Comparison of ENCODE assay signal across 16 cellular contexts in genomic region chr3:177181418-177181817, GRCh38. TPM values are rescaled to one million over a fixed set of nuclear protein-coding genes. Genes with fewer than 3 reads are reported as not detected.
DNase-seq lines count a peak whose midpoint lies in the region; ATAC-seq and TF ChIP-seq lines count a peak whose summit lies in the region.
"Had no signal": no experiment of that assay in that cellular context is flagged by ENCODE, and none has a peak within 500 bp of the region (broad histone marks: within the 10 kb centered on the region; RNA-seq: fewer than 3 reads in every experiment).

No MANE protein-coding gene starts in this region.

- POLR2A ChIA-PET in RWPE1 (lab: Yijun Ruan, JAX; ENCODE audit: low non-redundant PET): no interaction called here

- H3K27ac Mint-ChIP-seq in endodermal cell: peak overlapping the region; percentile 75
- H3K27ac Mint-ChIP-seq: activated CD8-positive, alpha-beta T cell treated with anti-CD3 and anti-CD28 coated beads, Interleukin-2, amount 10 ng/mL, durations not matched to agents 7 days and 5 days had no signal

- H3K4me1 Mint-ChIP-seq in endodermal cell: peaks cover 38% of the 10 kb centered on the region

- no peak overlapping the region for H3K14ac ChIP-seq in trophoblast cell (ENCODE audit: low read length)

- TF ChIP-seq CTCF in left ventricle myocardium inferior (IDR thresholded peaks at IDR 0.05; ENCODE audit: borderline replicate concordance) (no peak), RWPE1 (conservative IDR thresholded peaks at IDR 0.05; ENCODE audit: low read depth) (no peak), endodermal cell (conservative IDR thresholded peaks at IDR 0.05) (no peak)

- H3K27me3 Mint-ChIP-seq in endodermal cell (ENCODE audit: insufficient read depth): no peaks in the 10 kb centered on the region

- H3K79me1 ChIP-seq in trophoblast cell (ENCODE audit: low read length): no peaks in the 10 kb centered on the region
- peaks cover 1% of the 10 kb centered on the region for H3K79me1 ChIP-seq in mesendoderm (ENCODE audit: low read length)

- H3K36me3 ChIP-seq in left ventricle myocardium inferior (no peaks in the 10 kb centered on the region), endodermal cell (ENCODE audit: control insufficient read depth, insufficient read depth, low read length) (peaks cover 59% of the 10 kb centered on the region), trophoblast cell (ENCODE audit: control insufficient read depth in 1 of 2, insufficient read depth in 2 of 2, low read length in 2 of 2) (peaks cover 0 to 4% of the 10 kb centered on the region in 2 experiments), mesendoderm (ENCODE audit: control insufficient read depth, insufficient read depth, low read length) (no peaks in the 10 kb centered on the region)
- H3K36me3 ChIP-seq: gastroesophageal sphincter, thoracic aorta had no signal

- H3K4me3 Mint-ChIP-seq in endodermal cell: no peak overlapping the region
- H3K4me3 Mint-ChIP-seq: activated CD8-positive, alpha-beta T cell treated with anti-CD3 and anti-CD28 coated beads, Interleukin-2, amount 10 ng/mL, durations not matched to agents 7 days and 5 days had no signal

- H4K12ac ChIP-seq in trophoblast cell (ENCODE audit: low read depth, low read length): no peak overlapping the region

- no peaks in the 10 kb centered on the region for H3K9me3 Mint-ChIP-seq in endodermal cell

- H3K4me1 ChIP-seq in left ventricle myocardium inferior: peaks cover 87% of the 10 kb centered on the region
- no peaks in the 10 kb centered on the region for H3K4me1 ChIP-seq in endodermal cell (ENCODE audit: control insufficient read depth, insufficient read depth, low read length)
- peaks cover 5 to 12% of the 10 kb centered on the region in 2 experiments for H3K4me1 ChIP-seq in trophoblast cell (ENCODE audit: control insufficient read depth in 1 of 2, insufficient read depth in 2 of 2, low read length in 2 of 2)
- H3K4me1 ChIP-seq in mesendoderm (ENCODE audit: control insufficient read depth, low read depth, low read length): peaks cover 11% of the 10 kb centered on the region

- no peak overlapping the region for H4K91ac ChIP-seq in trophoblast cell (ENCODE audit: low read depth, low read length)

- H3K56ac ChIP-seq in mesendoderm (ENCODE audit: low read length): no peak overlapping the region

- H3K79me2 ChIP-seq in trophoblast cell (ENCODE audit: control insufficient read depth, insufficient read depth, low read length, poor library complexity) (peaks cover 32% of the 10 kb centered on the region), mesendoderm (ENCODE audit: control insufficient read depth, insufficient read depth, low read length) (peaks cover 96% of the 10 kb centered on the region)

- CTCF ChIA-PET in RWPE1 (lab: Yijun Ruan, JAX): no interaction called here

- H2BK5ac ChIP-seq in trophoblast cell (ENCODE audit: low read depth, low read length, poor library complexity) (no peak overlapping the region), mesendoderm (ENCODE audit: low read length) (no peak overlapping the region)

- H2BK15ac ChIP-seq in mesendoderm (replicated peaks; ENCODE audit: low read depth): no peak overlapping the region

- ATAC-seq in Right ventricle myocardium inferior (peak; percentile 29), HG02870 (IDR thresholded peaks at IDR 0.05; ENCODE audit: unreplicated experiment) (no peak), GM21737 (IDR thresholded peaks at IDR 0.05; ENCODE audit: unreplicated experiment) (no peak)
- ATAC-seq: activated CD8-positive, alpha-beta T cell treated with anti-CD3 and anti-CD28 coated beads, Interleukin-2, amount 10 ng/mL, durations not matched to agents 7 days and 5 days; esophagus mucosa; gastroesophageal sphincter had no signal

- H2BK120ac ChIP-seq in trophoblast cell (ENCODE audit: insufficient read depth, low read length, poor library complexity) (no peak overlapping the region), mesendoderm (ENCODE audit: low read depth, low read length) (no peak overlapping the region)

- DNase-seq in Right ventricle myocardium inferior (ENCODE audit: missing footprints) (no peak), left ventricle myocardium inferior (no peak), RWPE1 (ENCODE audit: low spot score) (no peak), endodermal cell (no peak), trophoblast cell (no peak), mesendoderm (no peak)
- DNase-seq: activated CD8-positive, alpha-beta T cell treated with anti-CD3 and anti-CD28 coated beads, Interleukin-2, amount 10 ng/mL, durations not matched to agents 7 days and 5 days; kidney glomerular epithelial cell; NCI-H187 treated with DMSO at 0.1 percent for 48 hours; NCI-H510A treated with DMSO at 0.1 percent for 48 hours; WERI-Rb-1 had no signal

- H3K4me3 ChIP-seq in left ventricle myocardium inferior (no peak overlapping the region), endodermal cell (ENCODE audit: low read length) (no peak overlapping the region), trophoblast cell (ENCODE audit: low read depth, low read length) (no peak overlapping the region), mesendoderm (ENCODE audit: low read length) (no peak overlapping the region)
- H3K4me3 ChIP-seq: gastroesophageal sphincter, thoracic aorta had no signal

- no peak overlapping the region for H4K5ac ChIP-seq in mesendoderm (ENCODE audit: low read length)

- H3K27ac ChIP-seq in left ventricle myocardium inferior (replicated peaks): no peak overlapping the region
- peak overlapping the region; percentile 60 for H3K27ac ChIP-seq in RWPE1
- no peak overlapping the region for H3K27ac ChIP-seq in endodermal cell (ENCODE audit: low read depth, low read length)
- H3K27ac ChIP-seq in trophoblast cell (ENCODE audit: low read depth, low read length): no peak overlapping the region
- no peak overlapping the region for H3K27ac ChIP-seq in mesendoderm (ENCODE audit: low read depth, low read length)
- H3K27ac ChIP-seq: gastroesophageal sphincter, thoracic aorta, WERI-Rb-1 had no signal

- H4K8ac ChIP-seq in trophoblast cell (ENCODE audit: low read depth, low read length) (no peak overlapping the region), mesendoderm (ENCODE audit: low read depth, low read length) (no peak overlapping the region)

- intact Hi-C loops in Right ventricle myocardium inferior (cut with DNase I): no loop called here
- intact Hi-C loops in left ventricle myocardium inferior (cut with micrococcal nuclease): no loop called here

- H3K36me3 Mint-ChIP-seq in endodermal cell (ENCODE audit: low read depth): peaks cover 16% of the 10 kb centered on the region

- H2AK5ac ChIP-seq in trophoblast cell (ENCODE audit: low read length) (no peak overlapping the region), mesendoderm (ENCODE audit: low read length) (no peak overlapping the region)

- H3K9ac ChIP-seq in endodermal cell (ENCODE audit: extremely low read depth, low read length, poor library complexity, severe bottlenecking): no peak overlapping the region
- no peak overlapping the region for H3K9ac ChIP-seq in trophoblast cell (ENCODE audit: low read length)
- no peak overlapping the region for H3K9ac ChIP-seq in mesendoderm (ENCODE audit: low read length)

- no peaks in the 10 kb centered on the region for H3K9me3 ChIP-seq in left ventricle myocardium inferior (replicated peaks)
- no peaks in the 10 kb centered on the region for H3K9me3 ChIP-seq in endodermal cell (ENCODE audit: control insufficient read depth, low read length)
- H3K9me3 ChIP-seq in trophoblast cell (ENCODE audit: insufficient read depth, low read depth, low read length): no peaks in the 10 kb centered on the region
- H3K9me3 ChIP-seq: gastroesophageal sphincter, thoracic aorta had no signal

- no peak overlapping the region for H3K23ac ChIP-seq in trophoblast cell (ENCODE audit: low read length)
- no peak overlapping the region for H3K23ac ChIP-seq in mesendoderm (ENCODE audit: low read length)

- no peak overlapping the region for H3K4me2 ChIP-seq in trophoblast cell (ENCODE audit: low read length)
- H3K4me2 ChIP-seq in mesendoderm (ENCODE audit: low read length): no peak overlapping the region

- WGBS in endodermal cell (ENCODE audit: insufficient coverage in 1 of 2, insufficient read length in 1 of 2), 2 experiments: 89 to 91% methylated on average over 3 to 5 of the region's 5 CpGs
- WGBS in trophoblast cell (ENCODE audit: extremely low coverage, insufficient coverage, insufficient read length): no CpG with 5 or more reads among the region's 5 CpGs
- WGBS in mesendoderm (ENCODE audit: extremely low coverage, insufficient coverage, low lambda C conversion rate): no CpG with 5 or more reads among the region's 5 CpGs

- no peak overlapping the region for H2BK12ac ChIP-seq in trophoblast cell (ENCODE audit: low read length)

- H3K18ac ChIP-seq in trophoblast cell (ENCODE audit: low read length) (no peak overlapping the region), mesendoderm (ENCODE audit: low read length) (no peak overlapping the region)

- H2AFZ ChIP-seq in trophoblast cell (ENCODE audit: insufficient read depth, low read length, poor library complexity): no peak overlapping the region

- H3K4ac ChIP-seq in trophoblast cell (ENCODE audit: low read depth, low read length): peak overlapping the region; percentile 100
- H3K4ac ChIP-seq in mesendoderm (ENCODE audit: low read depth, low read length): no peak overlapping the region

- H3K27me3 ChIP-seq in left ventricle myocardium inferior (ENCODE audit: low read depth) (no peaks in the 10 kb centered on the region), endodermal cell (ENCODE audit: control insufficient read depth, insufficient read depth, low read length, poor library complexity, severe bottlenecking) (no peaks in the 10 kb centered on the region), trophoblast cell (ENCODE audit: insufficient read depth, low read length) (no peaks in the 10 kb centered on the region), mesendoderm (ENCODE audit: insufficient read depth, low read length, poor library complexity) (no peaks in the 10 kb centered on the region)
- H3K27me3 ChIP-seq: gastroesophageal sphincter had no signal

RNA-seq across cellular contexts. Expression of gene TBL1XR1, which starts 15.9 kb away (rescaled TPM):
- total RNA-seq in Right ventricle myocardium inferior (96.8 TPM), left ventricle myocardium inferior (102 TPM), endodermal cell (100 to 1,000 TPM; 235 to 273 TPM)
- polyA plus RNA-seq in endodermal cell (2013, experiment 1 of 2): 77.3 TPM
- 83.4 TPM for polyA plus RNA-seq in endodermal cell (2013, experiment 2 of 2)
- polyA plus RNA-seq in trophoblast cell (2013): 50.0 and 57.9 TPM in 2 replicates
- 70.0 TPM for polyA plus RNA-seq in mesendoderm (2013, experiment 1 of 2)
- 67.0 TPM for polyA plus RNA-seq in mesendoderm (2013, experiment 2 of 2)
